ENCODE assay signal across 23 cellular contexts in the genomic region with DNA sequence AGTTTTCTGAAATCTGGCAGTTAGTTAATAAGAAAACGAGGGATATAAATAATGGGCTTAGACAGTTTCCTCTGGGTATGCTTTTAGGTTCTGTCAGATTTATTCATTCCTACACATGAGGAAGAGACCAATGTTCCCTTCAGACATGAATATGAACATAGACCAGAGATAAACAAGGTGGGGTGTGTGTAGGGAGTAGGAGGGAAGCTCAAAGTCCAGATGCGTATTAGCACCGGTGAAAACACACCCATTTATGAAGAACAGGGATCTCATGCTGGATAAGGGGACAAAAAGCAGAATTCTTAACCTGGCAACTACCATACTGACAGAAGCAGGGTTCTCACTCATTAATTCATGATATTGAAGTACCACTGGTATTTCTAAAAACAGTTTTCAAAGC.
"Had no signal": no experiment of that assay in that cellular context is flagged by ENCODE, and none has a peak within 500 bp of the region (broad histone marks: within the 10 kb centered on the region; RNA-seq: fewer than 3 reads in every experiment).

No MANE protein-coding gene starts in this region.

- H3K36me3 Mint-ChIP-seq: activated naive CD4-positive, alpha-beta T cell treated with anti-CD3 and anti-CD28 coated beads, Interleukin-2, amount 50 U/mL, for 24 hours; memory B cell; naive thymus-derived CD8-positive, alpha-beta T cell; T-cell; WTC11 had no signal

- H3K36me3 ChIP-seq: brain microvascular endothelial cell, neural progenitor cell, prostate gland, spleen, tibial artery had no signal

- H3K9me3 Mint-ChIP-seq: activated naive CD4-positive, alpha-beta T cell treated with anti-CD3 and anti-CD28 coated beads, Interleukin-2, amount 50 U/mL, for 24 hours; effector memory CD8-positive, alpha-beta T cell; memory B cell; T-cell; WTC11 had no signal

- H3K27ac Mint-ChIP-seq: activated naive CD4-positive, alpha-beta T cell treated with anti-CD3 and anti-CD28 coated beads, Interleukin-2, amount 50 U/mL, for 24 hours; effector memory CD8-positive, alpha-beta T cell; memory B cell; naive thymus-derived CD8-positive, alpha-beta T cell; neural progenitor cell; T-cell; WTC11 had no signal

- H2AFZ ChIP-seq: neural progenitor cell had no signal

- H3K27me3 ChIP-seq: brain microvascular endothelial cell, neural progenitor cell, tibial artery had no signal

- H3K9ac ChIP-seq: neural progenitor cell had no signal

- H3K4me1 ChIP-seq: neural progenitor cell, prostate gland, spleen had no signal

- H3K9me3 ChIP-seq: prostate gland, spleen, tibial artery had no signal

- H3K4me3 ChIP-seq: neural progenitor cell, prostate gland, spleen, tibial artery had no signal

- H3K4me1 Mint-ChIP-seq: activated naive CD4-positive, alpha-beta T cell treated with anti-CD3 and anti-CD28 coated beads, Interleukin-2, amount 50 U/mL, for 24 hours; memory B cell; naive thymus-derived CD8-positive, alpha-beta T cell; T-cell had no signal

- DNase-seq: activated gamma-delta T cell treated with Interleukin-2 at 50 U/mL for 16 hours; activated T-cell treated with anti-CD3 and anti-CD28 coated beads, Interleukin-2, amount 50 U/mL, for 1 hour; aorta; brain microvascular endothelial cell; caudate nucleus; effector memory CD8-positive, alpha-beta T cell; foreskin melanocyte; kidney glomerular epithelial cell; left ventricle myocardium superior; naive thymus-derived CD8-positive, alpha-beta T cell; spleen; stimulated activated CD4-positive, alpha-beta T cell treated with anti-CD3 and anti-CD28 coated beads, Interleukin-4, amount 100 ng/mL, for 1 hour; stimulated activated naive CD4-positive, alpha-beta T cell treated with Interleukin-2 at 50 U/mL for 16 hours; T-cell; T-helper 9 cell; tibial artery had no signal

- H3K4me2 ChIP-seq: neural progenitor cell had no signal

- FAIRE-seq: endothelial cell of umbilical vein had no signal

- H3K4me3 Mint-ChIP-seq: activated naive CD4-positive, alpha-beta T cell treated with anti-CD3 and anti-CD28 coated beads, Interleukin-2, amount 50 U/mL, for 24 hours; effector memory CD8-positive, alpha-beta T cell; memory B cell; naive thymus-derived CD8-positive, alpha-beta T cell; neural progenitor cell; T-cell; WTC11 had no signal

- ATAC-seq: effector memory CD8-positive, alpha-beta T cell; esophagus mucosa; left ventricle myocardium superior; naive thymus-derived CD8-positive, alpha-beta T cell; T-cell; WTC11 had no signal

- H3K27ac ChIP-seq: brain microvascular endothelial cell, neural progenitor cell, prostate gland, spleen had no signal
